12 cellular contexts compared by ENCODE assay signal in the genomic region with DNA sequence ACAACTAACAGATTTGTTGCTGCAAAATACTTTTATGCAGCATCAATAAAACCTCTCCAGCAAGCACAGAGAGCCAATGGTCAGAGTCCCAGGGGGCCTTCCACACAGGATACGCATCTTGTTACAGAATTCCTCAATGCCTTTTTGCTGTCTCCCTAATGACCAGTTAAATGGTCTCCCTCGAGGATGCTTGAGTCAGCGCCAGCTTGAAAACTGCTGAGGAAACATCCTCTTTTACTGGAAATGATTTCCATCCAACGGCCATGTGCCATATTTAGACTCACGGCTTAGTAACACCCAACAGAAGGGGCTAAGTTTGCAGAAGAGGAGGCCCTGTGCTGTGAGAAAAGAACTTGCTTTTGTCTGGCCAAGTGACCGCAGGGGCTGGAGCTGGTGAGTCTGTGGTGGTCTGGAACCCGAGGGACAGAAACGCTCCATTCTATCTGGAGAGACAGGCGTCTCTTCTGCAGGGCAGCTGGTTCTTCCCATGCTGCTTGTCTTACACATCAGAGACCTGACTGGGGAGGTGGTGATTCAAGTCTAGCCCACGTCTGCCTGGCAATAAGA.
A peak's percentile ranks its signal among the peaks of the same experiment; 100 is the strongest.
DNase-seq lines count a peak whose midpoint lies in the region; ATAC-seq, FAIRE-seq and TF ChIP-seq lines count a peak whose summit lies in the region.
"Had no signal": no experiment of that assay in that cellular context is flagged by ENCODE, and none has a peak within 500 bp of the region (broad histone marks: within the 10 kb centered on the region; RNA-seq: fewer than 3 reads in every experiment).

No MANE protein-coding gene starts in this region.

- DNase-seq in AG08396 (ENCODE audit: low spot score) (peak; percentile 31), NCI-H1417 (lab: John Stamatoyannopoulos, UW) (peak; percentile 32 to 94 (median 82)), cardiac fibroblast (ENCODE audit: low read depth in 2 of 2) (peak; percentile 98 to 100), mucosa of descending colon (peak in 2 of 3 donors; percentile 31 to 52), GM19239 (ENCODE audit: insufficient read length, low spot score) (no peak)
- DNase-seq in activated T-helper 1 cell treated with anti-CD3 and anti-CD28 coated beads, Interleukin-12 subunit alpha, Interleukin-12 subunit beta, Interleukin-2, Interleukin-4 antibody, amounts not matched to agents 30 ng/mL and 10 ng/mL and 1 ng/mL, durations not matched to agents 14 hours and 24 hours and 36 hours (ENCODE audit: low spot score): no peak
- DNase-seq: activated T-cell treated with anti-CD3 and anti-CD28 coated beads, Interleukin-2, amount 50 U/mL, for 48 hours; H7; NCI-H526 treated with DMSO at 0.1 percent for 48 hours had no signal

- peak; percentile 30 for ATAC-seq in mucosa of descending colon
- ATAC-seq in GM18867 (IDR thresholded peaks at IDR 0.05; ENCODE audit: unreplicated experiment): no peak
- ATAC-seq in GM19023 (IDR thresholded peaks at IDR 0.05; ENCODE audit: unreplicated experiment): no peak

- H3K9me3 Mint-ChIP-seq in activated T-helper 1 cell treated with anti-CD3 and anti-CD28 coated beads, Interleukin-12 subunit alpha, Interleukin-12 subunit beta, Interleukin-2, Interleukin-4 antibody, amounts not matched to agents 30 ng/mL and 10 ng/mL and 1 ng/mL, durations not matched to agents 14 hours and 24 hours and 36 hours: peaks cover 7% of the 10 kb centered on the region

- no peak overlapping the region for H3K4me3 Mint-ChIP-seq in activated T-helper 1 cell treated with anti-CD3 and anti-CD28 coated beads, Interleukin-12 subunit alpha, Interleukin-12 subunit beta, Interleukin-2, Interleukin-4 antibody, amounts not matched to agents 30 ng/mL and 10 ng/mL and 1 ng/mL, durations not matched to agents 14 hours and 24 hours and 36 hours

- no peaks in the 10 kb centered on the region for H3K9me3 ChIP-seq in mucosa of descending colon

- no peak for FAIRE-seq in GM19239 (lab: Jason Lieb, UNC)
- FAIRE-seq: D721Med had no signal

- TF ChIP-seq CTCF in cardiac fibroblast (IDR thresholded peaks at IDR 0.05; ENCODE audit: low read depth, low read length) (no peak), mucosa of descending colon (IDR thresholded peaks at IDR 0.05) (no peak)

- H3K4me1 ChIP-seq in mucosa of descending colon (ENCODE audit: low read depth): no peaks in the 10 kb centered on the region

- peaks cover 7% of the 10 kb centered on the region for H3K27me3 Mint-ChIP-seq in activated T-helper 1 cell treated with anti-CD3 and anti-CD28 coated beads, Interleukin-12 subunit alpha, Interleukin-12 subunit beta, Interleukin-2, Interleukin-4 antibody, amounts not matched to agents 30 ng/mL and 10 ng/mL and 1 ng/mL, durations not matched to agents 14 hours and 24 hours and 36 hours (ENCODE audit: insufficient read depth)

- H3K4me3 ChIP-seq in cardiac fibroblast (replicated peaks in 1 of 2; ENCODE audit: low read depth in 2 of 2, low read length in 2 of 2) (peak overlapping the region in 1 of 2 donors; percentile 32), mucosa of descending colon (no peak overlapping the region)

- no peaks in the 10 kb centered on the region for H3K4me1 Mint-ChIP-seq in activated T-helper 1 cell treated with anti-CD3 and anti-CD28 coated beads, Interleukin-12 subunit alpha, Interleukin-12 subunit beta, Interleukin-2, Interleukin-4 antibody, amounts not matched to agents 30 ng/mL and 10 ng/mL and 1 ng/mL, durations not matched to agents 14 hours and 24 hours and 36 hours (ENCODE audit: low read depth)

- intact Hi-C loops in mucosa of descending colon (cut with DNase I, micrococcal nuclease): no loop called here
- intact Hi-C loops in activated T-helper 1 cell treated with anti-CD3 and anti-CD28 coated beads, Interleukin-12 subunit alpha, Interleukin-12 subunit beta, Interleukin-2, Interleukin-4 antibody, amounts not matched to agents 30 ng/mL and 10 ng/mL and 1 ng/mL, durations not matched to agents 14 hours and 24 hours and 36 hours (cut with micrococcal nuclease): no loop called here

- H3K27ac Mint-ChIP-seq in activated T-helper 1 cell treated with anti-CD3 and anti-CD28 coated beads, Interleukin-12 subunit alpha, Interleukin-12 subunit beta, Interleukin-2, Interleukin-4 antibody, amounts not matched to agents 30 ng/mL and 10 ng/mL and 1 ng/mL, durations not matched to agents 14 hours and 24 hours and 36 hours: no peak overlapping the region

- no peaks in the 10 kb centered on the region for H3K36me3 Mint-ChIP-seq in activated T-helper 1 cell treated with anti-CD3 and anti-CD28 coated beads, Interleukin-12 subunit alpha, Interleukin-12 subunit beta, Interleukin-2, Interleukin-4 antibody, amounts not matched to agents 30 ng/mL and 10 ng/mL and 1 ng/mL, durations not matched to agents 14 hours and 24 hours and 36 hours (ENCODE audit: low read depth)

- no peaks in the 10 kb centered on the region for H3K36me3 ChIP-seq in mucosa of descending colon (ENCODE audit: low read depth)

Comparison
In these comparisons a context has a peak if more than half of its experiments do, and no peak if none do; other contexts are left out.
1. DNase-seq: peak in AG08396 (single experiment), NCI-H1417 (3 of 3), cardiac fibroblast (2 of 2) and mucosa of descending colon (2 of 3); none in GM19239 (single experiment) and activated T-helper 1 cell treated with anti-CD3 and anti-CD28 coated beads, Interleukin-12 subunit alpha, Interleukin-12 subunit beta, Interleukin-2, Interleukin-4 antibody, amounts not matched to agents 30 ng/mL and 10 ng/mL and 1 ng/mL, durations not matched to agents 14 hours and 24 hours and 36 hours (single experiment).